In the genomic region with DNA sequence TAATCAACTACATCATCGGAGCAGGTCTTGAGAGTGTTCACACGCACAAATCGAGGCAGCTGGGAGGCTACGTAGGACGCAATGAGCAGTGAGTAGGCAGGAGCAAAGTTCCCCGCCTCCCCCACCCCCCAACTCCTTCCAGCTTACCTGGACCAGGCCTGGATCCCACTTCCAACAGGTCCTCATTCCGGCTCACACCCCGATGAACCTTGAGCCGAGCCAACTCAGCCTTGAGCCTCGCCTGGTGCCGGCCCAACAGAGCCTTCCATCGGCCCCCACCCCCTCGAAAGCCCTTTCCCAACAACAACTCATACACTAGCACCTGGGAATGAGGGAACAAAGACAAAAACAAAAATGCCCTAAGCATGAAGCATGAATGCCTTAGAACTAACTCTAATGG, we compare ENCODE assay signal across 9 cellular contexts. TPM values are rescaled to one million over a fixed set of nuclear protein-coding genes. Genes with fewer than 3 reads are reported as not detected.
A peak's percentile ranks its signal among the peaks of the same experiment; 100 is the strongest.
DNase-seq lines count a peak whose midpoint lies in the region; ATAC-seq, FAIRE-seq and TF ChIP-seq lines count a peak whose summit lies in the region.
"Had no signal": no experiment of that assay in that cellular context is flagged by ENCODE, and none has a peak within 500 bp of the region (broad histone marks: within the 10 kb centered on the region; RNA-seq: fewer than 3 reads in every experiment).

No MANE protein-coding gene starts in this region.

- no peaks in the 10 kb centered on the region for H4K20me1 ChIP-seq in K562 (replicated peaks; ENCODE audit: control insufficient read depth, insufficient read depth, low read length)

- H3K9ac ChIP-seq in HUES64 (ENCODE audit: low read depth, low read length) (0 out of 2 replicates have a peak overlapping the region, but pooled peaks have one; percentile 84), K562 (ENCODE audit: insufficient read depth in 1 of 2, low read depth in 2 of 2, low read length in 2 of 2) (peak overlapping the region; percentile 80 to 99; a peak in 2 of 4 replicates)

- H3K9me1 ChIP-seq in K562 (ENCODE audit: control insufficient read depth, insufficient read depth, low read length), result no peaks in the 10 kb centered on the region

- no peak for TF ChIP-seq RAD21 in K562 (CRISPR knock-in tag; conservative IDR thresholded peaks at IDR 0.05 in 1 of 2, IDR thresholded peaks at IDR 0.05 in 1 of 2)

- in situ Hi-C loops in K562 (cut with MboI), result no loop called here

- no peak for DNase-seq in CD4-positive, CD25-positive, alpha-beta regulatory T cell
- no peak for DNase-seq in K562 (ENCODE audit: extremely low read depth in 1 of 4, low spot score in 3 of 4)
- DNase-seq in natural killer cell treated with Interleukin-12 subunit alpha and Interleukin-12 subunit beta and Interleukin-15 and Interleukin-18, amount 100 ng/mL, for 72 hours (ENCODE audit: low spot score), result no peak
- DNase-seq in NOMO-1 treated with DMSO at 0.1 percent for 48 hours (lab: John Stamatoyannopoulos, UW; ENCODE audit: unreplicated experiment), result no peak
- DNase-seq in pons (ENCODE audit: low spot score), result no peak

- FAIRE-seq in K562 (lab: Jason Lieb, UNC), result no peak

- H3K27ac ChIP-seq in CD4-positive, CD25-positive, alpha-beta regulatory T cell (ENCODE audit: insufficient read depth, low read length, poor library complexity, severe bottlenecking), result no peak overlapping the region
- H3K27ac ChIP-seq in HUES64 (ENCODE audit: low read depth, low read length) (no peak overlapping the region), K562 (ENCODE audit: extremely low read depth, low read depth, low read length) (no peak overlapping the region)

- H3K9me3 Mint-ChIP-seq in CD4-positive, CD25-positive, alpha-beta regulatory T cell, result no peaks in the 10 kb centered on the region
- no peaks in the 10 kb centered on the region for H3K9me3 Mint-ChIP-seq in natural killer cell treated with Interleukin-12 subunit alpha and Interleukin-12 subunit beta and Interleukin-15 and Interleukin-18, amount 100 ng/mL, for 72 hours

- ATAC-seq in CD4-positive, CD25-positive, alpha-beta regulatory T cell (ENCODE audit: low read depth in 2 of 2), result no peak
- ATAC-seq in K562, result no peak
- no peak for ATAC-seq in natural killer cell treated with Interleukin-12 subunit alpha and Interleukin-12 subunit beta and Interleukin-15 and Interleukin-18, amount 100 ng/mL, for 72 hours
- ATAC-seq in GM18907 (IDR thresholded peaks at IDR 0.05; ENCODE audit: unreplicated experiment), result no peak
- no peak for ATAC-seq in HG03039 (IDR thresholded peaks at IDR 0.05; ENCODE audit: unreplicated experiment)

- peak overlapping the region; percentile 96 to 100 (median 99) for H3K4me3 Mint-ChIP-seq in CD4-positive, CD25-positive, alpha-beta regulatory T cell
- H3K4me3 Mint-ChIP-seq in natural killer cell treated with Interleukin-12 subunit alpha and Interleukin-12 subunit beta and Interleukin-15 and Interleukin-18, amount 100 ng/mL, for 72 hours, result peak overlapping the region; percentile 95

- H3K4me1 Mint-ChIP-seq in CD4-positive, CD25-positive, alpha-beta regulatory T cell, result peaks cover 5 to 38% (median 19%) of the 10 kb centered on the region in 4 donors
- H3K4me1 Mint-ChIP-seq in natural killer cell treated with Interleukin-12 subunit alpha and Interleukin-12 subunit beta and Interleukin-15 and Interleukin-18, amount 100 ng/mL, for 72 hours (ENCODE audit: low read depth in 2 of 2), result peaks cover 30 to 31% of the 10 kb centered on the region in 2 donors

- H3K27me3 Mint-ChIP-seq in CD4-positive, CD25-positive, alpha-beta regulatory T cell, result no peaks in the 10 kb centered on the region
- no peaks in the 10 kb centered on the region for H3K27me3 Mint-ChIP-seq in natural killer cell treated with Interleukin-12 subunit alpha and Interleukin-12 subunit beta and Interleukin-15 and Interleukin-18, amount 100 ng/mL, for 72 hours

- WGBS in HUES64, result 93% methylated on average over 13 of the region's 13 CpGs
- 91% methylated on average over 13 of the region's 13 CpGs for whole genome bisulfite sequencing in K562 (ENCODE audit: insufficient coverage, low coverage, missing lambda C conversion rate)

- TF ChIP-seq EP300 in K562 (IDR thresholded peaks at IDR 0.05; ENCODE audit: low read length), result no peak

- intact Hi-C loops in K562 (cut with micrococcal nuclease), result no loop called here

- POLR2A ChIA-PET in K562 (lab: Yijun Ruan, JAX), result interaction anchor here (0.7 kb wide), 1 partner anchor 26 kb away, joined by 3 read pairs; no protein-coding TSS in a partner anchor

- H3K79me2 ChIP-seq in K562 (ENCODE audit: control insufficient read depth, insufficient read depth, low read length), result peaks cover 26% of the 10 kb centered on the region

- no peaks in the 10 kb centered on the region for H3K27me3 ChIP-seq in CD4-positive, CD25-positive, alpha-beta regulatory T cell (ENCODE audit: control insufficient read depth, insufficient read depth, low read length)
- H3K27me3 ChIP-seq in HUES64 (ENCODE audit: insufficient read depth, low read length) (no peaks in the 10 kb centered on the region), K562 (ENCODE audit: control insufficient read depth in 2 of 2, insufficient read depth in 2 of 2, low read length in 2 of 2) (no peaks in the 10 kb centered on the region)

- peak overlapping the region; percentile 71 for H3K4me3 ChIP-seq in CD4-positive, CD25-positive, alpha-beta regulatory T cell (ENCODE audit: low read depth, low read length)
- peak overlapping the region; percentile 98 for H3K4me3 ChIP-seq in HUES64 (ENCODE audit: low read length)
- H3K4me3 ChIP-seq in K562, result peak overlapping the region; percentile 88

- H2AFZ ChIP-seq in K562 (ENCODE audit: low read depth, low read length), result no peak overlapping the region

- H3K4me2 ChIP-seq in K562 (ENCODE audit: insufficient read depth, low read length), result peak overlapping the region; percentile 94

- no TSS peak for BruUV-seq in K562 (replicated peaks; lab: Mats Ljungman, UMichigan)

- no peak for TF ChIP-seq POLR2A in K562 (conservative IDR thresholded peaks at IDR 0.05)

- H3K36me3 ChIP-seq in CD4-positive, CD25-positive, alpha-beta regulatory T cell (ENCODE audit: control insufficient read depth, insufficient read depth, low read length), result peaks cover 42% of the 10 kb centered on the region
- H3K36me3 ChIP-seq in HUES64 (ENCODE audit: insufficient read depth, low read length), result peaks cover 40% of the 10 kb centered on the region
- peaks cover 46% of the 10 kb centered on the region; the same call in 2 of the 3 replicates for H3K36me3 ChIP-seq in K562 (ENCODE audit: control insufficient read depth, insufficient read depth, low read length)

- no peaks in the 10 kb centered on the region for H3K9me3 ChIP-seq in CD4-positive, CD25-positive, alpha-beta regulatory T cell (ENCODE audit: control insufficient read depth in 2 of 2, low read length in 2 of 2)
- H3K9me3 ChIP-seq in HUES64 (ENCODE audit: insufficient read depth, low read depth, low read length) (no peaks in the 10 kb centered on the region), K562 (replicated peaks; ENCODE audit: control insufficient read depth, insufficient read depth, low read depth, low read length) (no peaks in the 10 kb centered on the region)

- TF ChIP-seq CTCF in K562 (IDR thresholded peaks at IDR 0.05 in 2 of 3, conservative IDR thresholded peaks at IDR 0.05 in 1 of 3; ENCODE audit: insufficient read depth in 2 of 3, low read depth in 1 of 3, low read length in 3 of 3), result no peak

- peak overlapping the region in 2 of 3 donors; percentile 88 to 98 for H3K27ac Mint-ChIP-seq in CD4-positive, CD25-positive, alpha-beta regulatory T cell
- peak overlapping the region; percentile 82 to 96 for H3K27ac Mint-ChIP-seq in natural killer cell treated with Interleukin-12 subunit alpha and Interleukin-12 subunit beta and Interleukin-15 and Interleukin-18, amount 100 ng/mL, for 72 hours

- peaks cover 13% of the 10 kb centered on the region for H3K4me1 ChIP-seq in CD4-positive, CD25-positive, alpha-beta regulatory T cell (ENCODE audit: control insufficient read depth, insufficient read depth, low read length, poor library complexity, severe bottlenecking)
- H3K4me1 ChIP-seq in HUES64 (ENCODE audit: insufficient read depth, low read length) (no peaks in the 10 kb centered on the region), K562 (replicated peaks in 1 of 2; ENCODE audit: control insufficient read depth in 2 of 2, insufficient read depth in 2 of 2, low read length in 2 of 2) (peaks cover 4 to 19% of the 10 kb centered on the region in 2 experiments; a peak in 4 of 5 replicates)

- CTCF ChIA-PET in K562 (lab: Yijun Ruan, JAX; ENCODE audit: low intra/inter-chr PET ratio), result no interaction called here

- peaks cover 24% of the 10 kb centered on the region for H3K36me3 Mint-ChIP-seq in CD4-positive, CD25-positive, alpha-beta regulatory T cell
- H3K36me3 Mint-ChIP-seq in natural killer cell treated with Interleukin-12 subunit alpha and Interleukin-12 subunit beta and Interleukin-15 and Interleukin-18, amount 100 ng/mL, for 72 hours, result peaks cover 20% of the 10 kb centered on the region

RNA-seq across cellular contexts. Expression of gene NSUN5, which starts 1.2 kb away (rescaled TPM):
- 31.8 TPM for total RNA-seq in CD4-positive, CD25-positive, alpha-beta regulatory T cell
- polyA plus RNA-seq in CD4-positive, CD25-positive, alpha-beta regulatory T cell, result 10 to 100 TPM; 47.6 to 60.2 (median 58.2) TPM
- 40.4 TPM for polyA plus RNA-seq in HUES64 (2013, experiment 1 of 2)
- 36.4 TPM for polyA plus RNA-seq in HUES64 (2013, experiment 2 of 2)
- total RNA-seq in K562 (2011; cell fraction: chromatin; rRNA removed; ENCODE audit: low replicate concordance), result 82.1 and 174 TPM in 2 replicates
- total RNA-seq in K562 (2011; cell fraction: nucleolus; rRNA removed), result 125 and 145 TPM in 2 replicates
- 95.5 and 104 TPM in 2 replicates for total RNA-seq in K562 (2011; cell fraction: nucleoplasm; rRNA removed)
- total RNA-seq in K562 (2014; rRNA removed), result 96.9 and 111 TPM in 2 replicates
- 16.5 and 20.8 TPM in 2 replicates for total RNA-seq in K562 (2014; rRNA removed; fragmentation: Illumina TruSeq; extraction: Trizol)
- 48.1 and 48.7 TPM in 2 replicates for total RNA-seq in K562 (2015; rRNA removed; fragmentation: Illumina TruSeq; extraction: Trizol)
- total RNA-seq in K562 (2021), result 108 and 115 TPM in 2 replicates
- 36.5 and 46.5 TPM in 2 replicates for polyA plus RNA-seq in K562 (2011; rRNA removed)
- 42.9 and 123 TPM in 2 replicates for polyA plus RNA-seq in K562 (2011; cell fraction: cytosol; rRNA removed)
- 130 and 194 TPM in 2 replicates for polyA plus RNA-seq in K562 (2011; cell fraction: nucleus; rRNA removed)
- polyA plus RNA-seq in K562 (2012), result 67.9 and 95.0 TPM in 2 replicates
- polyA plus RNA-seq in K562 (2014; fragmentation: Illumina TruSeq; extraction: Trizol), result 43.0 and 65.5 TPM in 2 replicates
- 10 to 100 TPM in 1 of 2 experiments, 1 to 10 TPM in 1; 4.7 to 14.9 TPM for polyA plus RNA-seq in K562 (2014; fragmentation: Nextera tagmentation; extraction: Ambion mirVana)
- polyA plus RNA-seq in K562 (2014; rRNA removed), result 81.3 and 83.9 TPM in 2 replicates
- polyA minus RNA-seq in K562 (2011; rRNA and poly(A)+ RNA removed), result 16.3 and 26.7 TPM in 2 replicates
- polyA minus RNA-seq in K562 (2011; cell fraction: cytosol; rRNA and poly(A)+ RNA removed), result 28.5 and 41.4 TPM in 2 replicates
- 34.4 and 42.5 TPM in 2 replicates for polyA minus RNA-seq in K562 (2011; cell fraction: nucleus; rRNA and poly(A)+ RNA removed)
- total RNA-seq in natural killer cell treated with Interleukin-12 subunit alpha and Interleukin-12 subunit beta and Interleukin-15 and Interleukin-18, amount 100 ng/mL, for 72 hours, result 10 to 100 TPM; 49.7 to 73.8 TPM

RNA-seq across cellular contexts. Expression of gene TRIM50, which starts 20.4 kb away (rescaled TPM):
- total RNA-seq in CD4-positive, CD25-positive, alpha-beta regulatory T cell, result not detected
- polyA plus RNA-seq in CD4-positive, CD25-positive, alpha-beta regulatory T cell, result not detected
- polyA plus RNA-seq in HUES64 (2013, experiment 1 of 2), result not detected
- not detected for polyA plus RNA-seq in HUES64 (2013, experiment 2 of 2)
- total RNA-seq in K562 (2011; cell fraction: chromatin; rRNA removed; ENCODE audit: low replicate concordance), result not detected in 2 replicates
- not detected in 2 replicates for total RNA-seq in K562 (2011; cell fraction: nucleolus; rRNA removed)
- total RNA-seq in K562 (2011; cell fraction: nucleoplasm; rRNA removed), result not detected in 2 replicates
- total RNA-seq in K562 (2014; rRNA removed) (not detected in 2 replicates), K562 (2014; rRNA removed; fragmentation: Illumina TruSeq; extraction: Trizol) (not detected in 2 replicates), K562 (2015; rRNA removed; fragmentation: Illumina TruSeq; extraction: Trizol) (not detected in 2 replicates), K562 (2021) (0.11 TPM in 1 of 2 replicates, not detected in the other)
- polyA plus RNA-seq in K562 (2011; rRNA removed) (not detected in 2 replicates), K562 (2014; fragmentation: Illumina TruSeq; extraction: Trizol) (not detected in 2 replicates), K562 (2014; fragmentation: Nextera tagmentation; extraction: Ambion mirVana) (not detected), K562 (2014; rRNA removed) (not detected in 2 replicates)
- polyA plus RNA-seq in K562 (2011; cell fraction: cytosol; rRNA removed), result not detected in 2 replicates
- not detected in 2 replicates for polyA plus RNA-seq in K562 (2011; cell fraction: nucleus; rRNA removed)
- polyA plus RNA-seq in K562 (2012), result 0.04 TPM in 1 of 2 replicates, not detected in the other
- not detected in 2 replicates for polyA minus RNA-seq in K562 (2011; rRNA and poly(A)+ RNA removed)
- not detected in 2 replicates for polyA minus RNA-seq in K562 (2011; cell fraction: cytosol; rRNA and poly(A)+ RNA removed)
- polyA minus RNA-seq in K562 (2011; cell fraction: nucleus; rRNA and poly(A)+ RNA removed), result not detected in 2 replicates
- not detected for total RNA-seq in natural killer cell treated with Interleukin-12 subunit alpha and Interleukin-12 subunit beta and Interleukin-15 and Interleukin-18, amount 100 ng/mL, for 72 hours
- total RNA-seq: cerebellum had no signal

RNA-seq across cellular contexts. Expression of gene FKBP6, which starts 20.5 kb away (rescaled TPM):
- total RNA-seq in CD4-positive, CD25-positive, alpha-beta regulatory T cell, result not detected
- not detected for polyA plus RNA-seq in CD4-positive, CD25-positive, alpha-beta regulatory T cell
- not detected for polyA plus RNA-seq in HUES64 (2013, experiment 1 of 2)
- not detected for polyA plus RNA-seq in HUES64 (2013, experiment 2 of 2)
- not detected in 2 replicates for total RNA-seq in K562 (2011; cell fraction: chromatin; rRNA removed; ENCODE audit: low replicate concordance)
- not detected in 2 replicates for total RNA-seq in K562 (2011; cell fraction: nucleolus; rRNA removed)
- not detected in 2 replicates for total RNA-seq in K562 (2011; cell fraction: nucleoplasm; rRNA removed)
- total RNA-seq in K562 (2014; rRNA removed), result not detected in 2 replicates
- not detected in 2 replicates for total RNA-seq in K562 (2014; rRNA removed; fragmentation: Illumina TruSeq; extraction: Trizol)
- total RNA-seq in K562 (2015; rRNA removed; fragmentation: Illumina TruSeq; extraction: Trizol), result not detected in 2 replicates
- not detected in 2 replicates for total RNA-seq in K562 (2021)
- polyA plus RNA-seq in K562 (2011; rRNA removed), result not detected in 2 replicates
- not detected in 2 replicates for polyA plus RNA-seq in K562 (2011; cell fraction: cytosol; rRNA removed)
- polyA plus RNA-seq in K562 (2011; cell fraction: nucleus; rRNA removed), result not detected in 2 replicates
- not detected in 2 replicates for polyA plus RNA-seq in K562 (2012)
- not detected in 2 replicates for polyA plus RNA-seq in K562 (2014; fragmentation: Illumina TruSeq; extraction: Trizol)
- not detected for polyA plus RNA-seq in K562 (2014; fragmentation: Nextera tagmentation; extraction: Ambion mirVana)
- polyA plus RNA-seq in K562 (2014; rRNA removed), result not detected in 2 replicates
- polyA minus RNA-seq in K562 (2011; rRNA and poly(A)+ RNA removed), result not detected in 2 replicates
- polyA minus RNA-seq in K562 (2011; cell fraction: cytosol; rRNA and poly(A)+ RNA removed), result not detected in 2 replicates
- polyA minus RNA-seq in K562 (2011; cell fraction: nucleus; rRNA and poly(A)+ RNA removed), result not detected in 2 replicates
- not detected for total RNA-seq in natural killer cell treated with Interleukin-12 subunit alpha and Interleukin-12 subunit beta and Interleukin-15 and Interleukin-18, amount 100 ng/mL, for 72 hours
- total RNA-seq: cerebellum had no signal
